In genomic region chr3:111943533-111943932, GRCh38 we compare ENCODE assay signal across 1 cellular context.
TF ChIP-seq lines count a peak whose summit lies in the region.

No MANE protein-coding gene starts in this region.

TF ChIP-seq in IMR-90, 13 proteins besides CTCF, POLR2A, EP300 and RAD21 (continued from another document):
- TF ChIP-seq, protein P1, sequence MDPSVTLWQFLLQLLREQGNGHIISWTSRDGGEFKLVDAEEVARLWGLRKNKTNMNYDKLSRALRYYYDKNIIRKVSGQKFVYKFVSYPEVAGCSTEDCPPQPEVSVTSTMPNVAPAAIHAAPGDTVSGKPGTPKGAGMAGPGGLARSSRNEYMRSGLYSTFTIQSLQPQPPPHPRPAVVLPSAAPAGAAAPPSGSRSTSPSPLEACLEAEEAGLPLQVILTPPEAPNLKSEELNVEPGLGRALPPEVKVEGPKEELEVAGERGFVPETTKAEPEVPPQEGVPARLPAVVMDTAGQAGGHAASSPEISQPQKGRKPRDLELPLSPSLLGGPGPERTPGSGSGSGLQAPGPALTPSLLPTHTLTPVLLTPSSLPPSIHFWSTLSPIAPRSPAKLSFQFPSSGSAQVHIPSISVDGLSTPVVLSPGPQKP (IDR thresholded peaks at IDR 0.05; ENCODE audit: borderline replicate concordance, low read depth, low read length) = no peak
- no peak for TF ChIP-seq NFE2L2 (IDR thresholded peaks at IDR 0.05; ENCODE audit: low read depth, low read length)
- TF ChIP-seq MAFK (IDR thresholded peaks at IDR 0.05; ENCODE audit: low read depth, low read length) = no peak
